22 cellular contexts compared by ENCODE assay signal in the genomic region with DNA sequence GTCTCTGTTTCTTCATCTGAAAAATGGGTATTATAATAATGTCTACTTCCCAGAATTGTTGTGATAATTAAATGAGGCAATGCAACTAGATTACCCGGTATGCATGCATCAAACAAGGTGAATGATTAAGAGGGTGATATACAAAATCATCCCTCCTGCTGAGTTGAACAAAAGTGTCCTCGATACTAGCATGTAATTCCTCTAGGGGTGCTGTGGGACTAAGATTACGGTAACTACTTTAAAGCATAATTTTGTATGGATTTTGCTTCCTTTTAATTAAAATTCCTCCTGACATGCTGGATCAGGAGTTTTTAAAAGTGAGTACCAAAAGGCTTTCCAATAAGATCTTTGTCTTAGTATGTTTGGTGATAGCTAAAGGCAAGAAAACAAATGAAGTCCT.
DNase-seq lines count a peak whose midpoint lies in the region; ATAC-seq, FAIRE-seq and TF ChIP-seq lines count a peak whose summit lies in the region.
"Had no signal": no experiment of that assay in that cellular context is flagged by ENCODE, and none has a peak within 500 bp of the region (broad histone marks: within the 10 kb centered on the region; RNA-seq: fewer than 3 reads in every experiment).

No MANE protein-coding gene starts in this region.

- H3K79me2 ChIP-seq in PC-3 (ENCODE audit: low read length), result no peaks in the 10 kb centered on the region
- H3K79me2 ChIP-seq in osteoblast (ENCODE audit: insufficient read depth, low read length), result no peaks in the 10 kb centered on the region

- H2AFZ ChIP-seq in PC-3 (ENCODE audit: low read length) (no peak overlapping the region), osteoblast (ENCODE audit: low read length) (no peak overlapping the region)

- intact Hi-C loops in PC-3 (cut with micrococcal nuclease), result loop anchor here (5.0 kb wide), 1 partner anchor 185 kb away; a partner anchor contains a TSS

- peak; percentile 78 for FAIRE-seq in H54 (lab: Jason Lieb, UNC)

- H4K20me1 ChIP-seq in PC-3 (ENCODE audit: low read length), result no peaks in the 10 kb centered on the region
- H4K20me1 ChIP-seq in osteoblast (ENCODE audit: insufficient read depth, low read length), result no peaks in the 10 kb centered on the region

- TF ChIP-seq POLR2A in H54 (IDR thresholded peaks at IDR 0.05; ENCODE audit: low read depth, low read length), result no peak

- TF ChIP-seq CTCF in C4-2B (conservative IDR thresholded peaks at IDR 0.05) (peak; percentile 31), PC-3 (conservative IDR thresholded peaks at IDR 0.05; ENCODE audit: low read depth, low read length) (peak; percentile 56), fibroblast of the aortic adventitia (IDR thresholded peaks at IDR 0.05; ENCODE audit: insufficient read depth, low read length) (peak; percentile 6), osteoblast (IDR thresholded peaks at IDR 0.05; ENCODE audit: extremely low read depth, low read depth, low read length) (no peak)

- DNase-seq in H54 (ENCODE audit: insufficient read length, low spot score) (no peak), PC-3 (peak; percentile 24), fibroblast of the aortic adventitia (ENCODE audit: low read depth) (no peak), GM19240 (ENCODE audit: insufficient read length, low spot score) (no peak), osteoblast (ENCODE audit: insufficient read length, low spot score, missing footprints) (no peak)
- DNase-seq: activated CD8-positive, alpha-beta memory T cell treated with anti-CD3 and anti-CD28 coated beads, Interleukin-2, amount 50 U/mL, for 48 hours; activated effector memory CD4-positive, alpha-beta T cell treated with Interleukin-2 at 50 U/mL for 16 hours; activated naive CD8-positive, alpha-beta T cell treated with anti-CD3 and anti-CD28 coated beads, Interleukin-2, amount 50 U/mL, for 24 hours; CD8-positive, alpha-beta T cell; colonic mucosa; DMS79; GOT3; midbrain; NCI-H510A; SHP77 treated with DMSO at 0.1 percent for 48 hours; stimulated activated naive CD4-positive, alpha-beta T cell had no signal

- no peaks in the 10 kb centered on the region for H3K9me2 ChIP-seq in PC-3 (replicated peaks; ENCODE audit: low read length)

- H3K9ac ChIP-seq in PC-3 (ENCODE audit: low read length), result no peak overlapping the region
- H3K9ac ChIP-seq: KMS-11 had no signal

- H3K36me3 ChIP-seq in PC-3 (ENCODE audit: low read depth, low read length) (no peaks in the 10 kb centered on the region), osteoblast (ENCODE audit: insufficient read depth, low read length) (no peaks in the 10 kb centered on the region)
- H3K36me3 ChIP-seq: colonic mucosa, prostate gland had no signal

- H3K4me3 ChIP-seq in PC-3 (ENCODE audit: low read length), result no peak overlapping the region
- H3K4me3 ChIP-seq in fibroblast of the aortic adventitia (ENCODE audit: low read depth, low read length), result no peak overlapping the region
- H3K4me3 ChIP-seq in osteoblast (ENCODE audit: insufficient read depth, low read length), result no peak overlapping the region
- H3K4me3 ChIP-seq: colonic mucosa, prostate gland had no signal

- H3K4me2 ChIP-seq in PC-3 (ENCODE audit: low read length), result no peak overlapping the region
- no peak overlapping the region for H3K4me2 ChIP-seq in osteoblast (ENCODE audit: insufficient read depth, low read length)
- H3K4me2 ChIP-seq: KMS-11 had no signal

- ATAC-seq in PC-3 (no peak), HG02938 (IDR thresholded peaks at IDR 0.05; ENCODE audit: unreplicated experiment) (no peak), GM18868 (IDR thresholded peaks at IDR 0.05; ENCODE audit: unreplicated experiment) (no peak)
- ATAC-seq: activated naive CD8-positive, alpha-beta T cell treated with anti-CD3 and anti-CD28 coated beads, Interleukin-2, amount 50 U/mL, for 24 hours; CD8-positive, alpha-beta T cell; natural killer cell treated with Interleukin-12 subunit alpha and Interleukin-12 subunit beta and Interleukin-15 and Interleukin-18, amount 100 ng/mL, for 72 hours had no signal

- POLR2A ChIA-PET in PC-3 (lab: Charles Lee; ENCODE audit: unreplicated experiment), result no interaction called here

- no peaks in the 10 kb centered on the region for H3K27me3 ChIP-seq in PC-3 (ENCODE audit: low read length)
- no peaks in the 10 kb centered on the region for H3K27me3 ChIP-seq in osteoblast (ENCODE audit: insufficient read depth, low read length)
- H3K27me3 ChIP-seq: colonic mucosa had no signal

- CTCF ChIA-PET in PC-3 (lab: Charles Lee), result no interaction called here

- H3K27ac ChIP-seq in C4-2B, result no peak overlapping the region
- no peak overlapping the region for H3K27ac ChIP-seq in PC-3 (ENCODE audit: low read length)
- no peak overlapping the region for H3K27ac ChIP-seq in osteoblast (ENCODE audit: low read depth, low read length)
- H3K27ac ChIP-seq: colonic mucosa, KMS-11, prostate gland had no signal

- no peaks in the 10 kb centered on the region for H3F3A ChIP-seq in PC-3 (ENCODE audit: low read length, unreplicated experiment)

- 0 out of 2 replicates have a peak, but pooled peaks cover 7% of the 10 kb centered on the region for H3K4me1 ChIP-seq in PC-3 (ENCODE audit: insufficient read depth, low read length)
- no peaks in the 10 kb centered on the region for H3K4me1 ChIP-seq in osteoblast (ENCODE audit: insufficient read depth, low read length)
- H3K4me1 ChIP-seq: colonic mucosa, prostate gland had no signal

- H3K9me3 ChIP-seq in PC-3 (ENCODE audit: low read length) (no peaks in the 10 kb centered on the region), osteoblast (ENCODE audit: low read depth, low read length) (no peaks in the 10 kb centered on the region)
- H3K9me3 ChIP-seq: colonic mucosa, prostate gland had no signal

- BruUV-seq in PC-3 (replicated peaks; lab: Mats Ljungman, UMichigan), result no TSS peak
